28 cellular contexts compared by ENCODE assay signal in the genomic region with DNA sequence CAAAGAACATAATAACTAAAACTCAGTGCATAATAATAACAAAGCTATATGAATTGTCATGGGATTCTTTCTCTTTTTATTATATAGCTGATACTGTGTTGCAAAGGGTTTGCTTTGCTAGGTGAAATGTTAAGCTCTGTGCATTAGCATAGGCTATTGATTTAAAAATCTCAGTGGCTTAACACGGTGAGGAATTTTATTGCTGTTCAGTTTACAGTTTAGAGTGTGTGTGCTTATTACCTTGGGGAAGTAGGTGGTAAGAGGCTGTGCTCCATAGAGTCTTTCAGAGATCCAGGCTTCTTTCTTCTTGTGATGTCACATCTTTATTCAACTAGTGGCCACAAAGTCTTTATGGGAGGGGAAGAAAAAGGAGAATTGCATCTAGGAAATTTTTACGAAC.
"Had no signal": no experiment of that assay in that cellular context is flagged by ENCODE, and none has a peak within 500 bp of the region (broad histone marks: within the 10 kb centered on the region; RNA-seq: fewer than 3 reads in every experiment).

No MANE protein-coding gene starts in this region.

- H3K9me3 ChIP-seq: ovary, psoas muscle, right lobe of liver, sigmoid colon, stomach, thoracic aorta, thyroid gland, tibial nerve, uterus had no signal

- H3K36me3 ChIP-seq: neural progenitor cell, ovary, right lobe of liver, sigmoid colon, stomach, thoracic aorta, thyroid gland, tibial nerve, upper lobe of right lung, uterus had no signal

- H3K4me1 Mint-ChIP-seq: neural progenitor cell had no signal

- H3K27me3 ChIP-seq: neural progenitor cell, ovary, right lobe of liver, sigmoid colon, stomach, thyroid gland, tibial nerve, upper lobe of right lung, uterus had no signal

- ATAC-seq: naive thymus-derived CD4-positive, alpha-beta T cell; natural killer cell; psoas muscle; right cardiac atrium; right lobe of liver; stimulated activated memory B cell treated with anti-CD40 and anti-IgM and Interleukin-4, amounts not matched to agents 10 μg/mL and 1 μg/mL and 100 μg/mL, for 72 hours; stimulated activated naive CD8-positive, alpha-beta T cell treated with anti-CD3 and anti-CD28 coated beads, Interleukin-15, Interleukin-2, amounts not matched to agents 100 U/mL and 50 U/mL, for 24 hours; upper lobe of right lung had no signal

- H3K4me3 ChIP-seq: neural progenitor cell, ovary, psoas muscle, right lobe of liver, sigmoid colon, stomach, thoracic aorta, thyroid gland, tibial nerve, upper lobe of right lung, uterus had no signal

- H3K27ac ChIP-seq: neural progenitor cell, ovary, parathyroid adenoma, psoas muscle, right lobe of liver, sigmoid colon, stomach, thoracic aorta, thyroid gland, tibial nerve, upper lobe of right lung, uterus had no signal

- H3K9me3 Mint-ChIP-seq: natural killer cell, nephron had no signal

- H3K27ac Mint-ChIP-seq: naive thymus-derived CD4-positive, alpha-beta T cell; natural killer cell; nephron; neural progenitor cell; progenitor cell of endocrine pancreas; stimulated activated memory B cell treated with anti-CD40 and anti-IgM and Interleukin-4, amounts not matched to agents 10 μg/mL and 1 μg/mL and 100 μg/mL, for 72 hours; type B pancreatic cell had no signal

- H3K4me1 ChIP-seq: neural progenitor cell, psoas muscle, right lobe of liver, upper lobe of right lung had no signal

- H3K4me3 Mint-ChIP-seq: naive thymus-derived CD4-positive, alpha-beta T cell; natural killer cell; nephron; neural progenitor cell; stimulated activated memory B cell treated with anti-CD40 and anti-IgM and Interleukin-4, amounts not matched to agents 10 μg/mL and 1 μg/mL and 100 μg/mL, for 72 hours; type B pancreatic cell had no signal

- DNase-seq: naive thymus-derived CD4-positive, alpha-beta T cell; natural killer cell; occipital lobe; ovary; posterior cingulate gyrus; psoas muscle; right cardiac atrium; right lobe of liver; sigmoid colon; small intestine; stimulated activated CD4-positive, alpha-beta T cell treated with anti-CD3 and anti-CD28 coated beads, Interleukin-1b, Interleukin-23, amount 100 ng/mL, for 48 hours; stimulated activated CD4-positive, alpha-beta T cell treated with anti-CD3 and anti-CD28 coated beads, Interleukin-4, amount 100 ng/mL, for 1 hour; stimulated activated CD4-positive, alpha-beta T cell treated with anti-CD3 and anti-CD28 coated beads, Interleukin-4, amount 100 ng/mL, for 4 hours; stimulated activated CD8-positive, alpha-beta memory T cell treated with anti-CD3 and anti-CD28 coated beads, Interleukin-4, amount 100 ng/mL, for 48 hours; stimulated activated naive CD4-positive, alpha-beta T cell; stimulated activated naive CD8-positive, alpha-beta T cell treated with anti-CD3 and anti-CD28 coated beads, Interleukin-15, Interleukin-2, amounts not matched to agents 100 U/mL and 50 U/mL, for 24 hours; stomach; thyroid gland; upper lobe of right lung; uterus had no signal

- H3K27me3 Mint-ChIP-seq: naive thymus-derived CD4-positive, alpha-beta T cell; progenitor cell of endocrine pancreas; stimulated activated memory B cell treated with anti-CD40 and anti-IgM and Interleukin-4, amounts not matched to agents 10 μg/mL and 1 μg/mL and 100 μg/mL, for 72 hours; type B pancreatic cell had no signal
